In genomic region chr3:149763565-149763964, GRCh38 we compare ENCODE assay signal across 25 cellular contexts. TPM values are rescaled to one million over a fixed set of nuclear protein-coding genes. Genes with fewer than 3 reads are reported as not detected.
"Had no signal": no experiment of that assay in that cellular context is flagged by ENCODE, and none has a peak within 500 bp of the region (broad histone marks: within the 10 kb centered on the region; RNA-seq: fewer than 3 reads in every experiment).

No MANE protein-coding gene starts in this region.

- H3K4me1 ChIP-seq: colonic mucosa, right atrium auricular region, sigmoid colon, suprapubic skin, thyroid gland, upper lobe of left lung, uterus had no signal

- ATAC-seq: left lobe of liver; natural killer cell; stimulated activated naive CD8-positive, alpha-beta T cell treated with anti-CD3 and anti-CD28 coated beads, Interleukin-15, Interleukin-2, amounts not matched to agents 100 U/mL and 50 U/mL, for 24 hours had no signal

- H3K4me3 ChIP-seq: colonic mucosa, hepatocyte, right atrium auricular region, sigmoid colon, skin epidermis, suprapubic skin, thyroid gland, upper lobe of left lung, uterus had no signal

- H3K36me3 ChIP-seq: colonic mucosa, right atrium auricular region, sigmoid colon, suprapubic skin, thyroid gland, upper lobe of left lung, uterus had no signal

- H3K27me3 ChIP-seq: right atrium auricular region, thyroid gland, upper lobe of left lung, uterus had no signal

- DNase-seq: colonic mucosa; dermis blood vessel endothelial cell; erythroblast; foreskin melanocyte; head of caudate nucleus; natural killer cell; posterior cingulate gyrus; sigmoid colon; stimulated activated CD4-positive, alpha-beta T cell treated with anti-CD3 and anti-CD28 coated beads, Interleukin-2, amount 100 ng/mL, for 48 hours; stimulated activated naive CD8-positive, alpha-beta T cell treated with anti-CD3 and anti-CD28 coated beads, Interleukin-15, Interleukin-2, amounts not matched to agents 100 U/mL and 50 U/mL, for 24 hours; thyroid gland; upper lobe of left lung; uterus had no signal

- H3K9me3 ChIP-seq: colonic mucosa, right atrium auricular region, sigmoid colon, suprapubic skin, thyroid gland, upper lobe of left lung, uterus had no signal

RNA-seq across cellular contexts. Expression of gene ANKUB1, which starts 28.8 kb away (rescaled TPM):
- total RNA-seq: colonic mucosa, dermis blood vessel endothelial cell, hepatocyte, kidney epithelial cell, left lobe of liver, lower leg skin, mucosa of gallbladder, myocyte, natural killer cell, neural crest cell, osteocyte, pulmonary artery endothelial cell, right atrium auricular region, sigmoid colon, suprapubic skin, thyroid gland had no signal
